In the genomic region with DNA sequence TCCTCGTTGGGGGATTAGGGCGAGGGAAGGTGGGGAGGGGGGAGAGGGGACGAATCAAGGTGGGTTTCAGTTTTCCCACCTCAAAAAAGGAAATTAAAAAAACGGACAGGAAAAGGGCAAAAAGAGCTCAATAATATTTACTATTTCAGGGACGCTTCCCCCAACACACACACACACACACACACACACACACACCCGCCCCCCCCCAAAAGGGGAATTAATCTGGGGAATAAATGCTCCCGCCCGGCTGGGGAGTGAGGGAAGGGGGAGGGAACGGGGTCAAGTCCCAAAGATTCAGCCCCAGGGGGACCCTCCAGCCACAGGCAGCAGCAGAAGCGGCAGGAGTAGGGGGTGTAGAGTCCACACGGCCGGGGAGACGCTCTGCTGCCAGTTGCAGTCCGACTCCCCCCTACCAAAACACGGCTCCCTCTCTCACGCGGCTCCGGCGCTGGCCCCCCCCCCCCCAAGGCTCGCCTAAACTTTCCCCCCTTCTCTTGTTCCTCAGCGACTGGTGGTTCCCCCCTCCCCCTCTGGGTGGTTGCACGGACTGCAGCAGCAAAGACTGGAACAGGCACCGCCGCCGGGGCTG, we compare ENCODE assay signal across 1 cellular context.
TF ChIP-seq lines count a peak whose summit lies in the region.

No MANE protein-coding gene starts in this region.

TF ChIP-seq in K562, 482 proteins besides CTCF, POLR2A, EP300 and RAD21 (continued from another document):
- TF ChIP-seq ETV1 (tag; conservative IDR thresholded peaks at IDR 0.05; ENCODE audit: low read depth) (no peak), ZC3H11A (IDR thresholded peaks at IDR 0.05; ENCODE audit: low read depth, low read length) (no peak), PHB2 (IDR thresholded peaks at IDR 0.05; ENCODE audit: low read depth) (no peak), SRSF9 (IDR thresholded peaks at IDR 0.05; ENCODE audit: borderline replicate concordance, low read depth, low read length) (no peak), SIN3A (IDR thresholded peaks at IDR 0.05; ENCODE audit: borderline replicate concordance in 2 of 2, control insufficient read depth in 1 of 2, low read depth in 2 of 2, low read length in 2 of 2) (peak in 1 of 2 experiments; percentile 74; a peak in 1 of 4 replicates), LCOR (CRISPR knock-in tag; IDR thresholded peaks at IDR 0.05) (0 out of 2 replicates have a peak, but pooled peaks have one; percentile 31), SOX6 (IDR thresholded peaks at IDR 0.05) (no peak), SMARCB1 (IDR thresholded peaks at IDR 0.05; ENCODE audit: insufficient read length, low read depth) (no peak), TGIF2 (CRISPR knock-in tag; IDR thresholded peaks at IDR 0.05) (no peak), SPI1 (IDR thresholded peaks at IDR 0.05; ENCODE audit: borderline replicate concordance, low read depth, low read length) (no peak), CBFB (CRISPR knock-in tag; IDR thresholded peaks at IDR 0.05) (no peak), BDP1 (IDR thresholded peaks at IDR 0.05; ENCODE audit: insufficient read depth, insufficient read length) (no peak), XRCC4 (IDR thresholded peaks at IDR 0.05; ENCODE audit: extremely low read depth, insufficient read depth, insufficient read length) (no peak), FOXJ3 (CRISPR knock-in tag; IDR thresholded peaks at IDR 0.05) (no peak), SMARCA4 (IDR thresholded peaks at IDR 0.05) (no peak), YY1 (IDR thresholded peaks at IDR 0.05; ENCODE audit: borderline replicate concordance in 1 of 3, control insufficient read depth in 1 of 3, extremely low read depth in 1 of 3, insufficient read depth in 3 of 3, insufficient read length in 1 of 3, insufficient replicate concordance in 2 of 3, low read depth in 1 of 3, low read length in 2 of 3) (no peak), CBX5 (IDR thresholded peaks at IDR 0.05; ENCODE audit: borderline replicate concordance, low read depth) (0 out of 2 replicates have a peak, but pooled peaks have one; percentile 11), ZNF311 (CRISPR knock-in tag; IDR thresholded peaks at IDR 0.05) (no peak)
- TF ChIP-seq, protein P1, sequence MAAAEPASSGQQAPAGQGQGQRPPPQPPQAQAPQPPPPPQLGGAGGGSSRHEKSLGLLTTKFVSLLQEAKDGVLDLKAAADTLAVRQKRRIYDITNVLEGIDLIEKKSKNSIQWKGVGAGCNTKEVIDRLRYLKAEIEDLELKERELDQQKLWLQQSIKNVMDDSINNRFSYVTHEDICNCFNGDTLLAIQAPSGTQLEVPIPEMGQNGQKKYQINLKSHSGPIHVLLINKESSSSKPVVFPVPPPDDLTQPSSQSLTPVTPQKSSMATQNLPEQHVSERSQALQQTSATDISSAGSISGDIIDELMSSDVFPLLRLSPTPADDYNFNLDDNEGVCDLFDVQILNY (CRISPR knock-in tag; IDR thresholded peaks at IDR 0.05) = no peak
- TF ChIP-seq, protein P2, sequence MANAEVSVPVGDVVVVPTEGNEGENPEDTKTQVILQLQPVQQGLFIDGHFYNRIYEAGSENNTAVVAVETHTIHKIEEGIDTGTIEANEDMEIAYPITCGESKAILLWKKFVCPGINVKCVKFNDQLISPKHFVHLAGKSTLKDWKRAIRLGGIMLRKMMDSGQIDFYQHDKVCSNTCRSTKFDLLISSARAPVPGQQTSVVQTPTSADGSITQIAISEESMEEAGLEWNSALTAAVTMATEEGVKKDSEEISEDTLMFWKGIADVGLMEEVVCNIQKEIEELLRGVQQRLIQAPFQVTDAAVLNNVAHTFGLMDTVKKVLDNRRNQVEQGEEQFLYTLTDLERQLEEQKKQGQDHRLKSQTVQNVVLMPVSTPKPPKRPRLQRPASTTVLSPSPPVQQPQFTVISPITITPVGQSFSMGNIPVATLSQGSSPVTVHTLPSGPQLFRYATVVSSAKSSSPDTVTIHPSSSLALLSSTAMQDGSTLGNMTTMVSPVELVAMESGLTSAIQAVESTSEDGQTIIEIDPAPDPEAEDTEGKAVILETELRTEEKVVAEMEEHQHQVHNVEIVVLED (CRISPR knock-in tag; IDR thresholded peaks at IDR 0.05) = no peak
